In the genomic region with DNA sequence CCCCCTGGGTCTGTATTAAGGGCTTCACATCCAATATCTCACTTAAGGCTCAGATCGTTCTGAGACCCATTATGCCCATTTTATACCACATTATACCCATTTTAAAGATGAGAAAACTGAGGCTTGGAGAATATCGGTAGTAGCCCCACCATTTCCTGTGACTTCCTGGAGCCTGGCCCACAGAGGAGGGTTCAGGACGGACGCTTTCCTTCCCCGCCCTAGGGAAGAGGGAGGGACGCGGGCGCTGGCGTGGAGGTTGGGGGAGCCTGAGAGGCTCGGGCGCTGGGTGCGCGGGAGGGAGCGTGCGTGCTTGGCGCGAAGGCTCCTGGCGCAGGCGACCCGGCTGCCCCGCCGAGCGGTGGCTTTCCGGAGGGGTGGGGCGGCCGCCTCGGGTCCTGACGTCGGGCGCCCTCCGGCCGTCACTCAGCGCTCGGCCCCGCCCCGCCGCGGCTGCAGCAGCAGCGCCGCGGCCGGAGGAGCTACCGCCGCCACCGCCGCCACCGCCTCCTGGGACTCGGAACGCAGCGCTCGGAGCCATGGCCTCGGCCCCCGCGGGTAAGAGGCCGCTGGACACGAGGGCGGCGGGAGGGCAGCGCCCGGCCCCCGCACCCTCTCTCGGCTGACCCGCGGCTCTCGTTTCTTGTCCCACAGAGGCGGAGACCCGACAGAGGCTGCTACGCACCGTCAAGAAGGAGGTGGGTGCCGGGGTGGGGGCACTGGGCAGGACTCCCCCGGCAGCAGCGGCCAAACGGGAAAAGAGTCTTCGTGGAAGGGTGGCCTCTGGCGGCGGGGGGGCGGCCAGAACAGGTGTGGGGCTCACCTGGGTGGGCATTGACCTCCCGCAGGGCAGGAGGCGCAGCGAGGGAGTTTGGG, we compare ENCODE assay signal across 7 cellular contexts. TPM values are rescaled to one million over a fixed set of nuclear protein-coding genes. Genes with fewer than 3 reads are reported as not detected.
DNase-seq lines count a peak whose midpoint lies in the region; ATAC-seq and TF ChIP-seq lines count a peak whose summit lies in the region.

A gene with protein sequence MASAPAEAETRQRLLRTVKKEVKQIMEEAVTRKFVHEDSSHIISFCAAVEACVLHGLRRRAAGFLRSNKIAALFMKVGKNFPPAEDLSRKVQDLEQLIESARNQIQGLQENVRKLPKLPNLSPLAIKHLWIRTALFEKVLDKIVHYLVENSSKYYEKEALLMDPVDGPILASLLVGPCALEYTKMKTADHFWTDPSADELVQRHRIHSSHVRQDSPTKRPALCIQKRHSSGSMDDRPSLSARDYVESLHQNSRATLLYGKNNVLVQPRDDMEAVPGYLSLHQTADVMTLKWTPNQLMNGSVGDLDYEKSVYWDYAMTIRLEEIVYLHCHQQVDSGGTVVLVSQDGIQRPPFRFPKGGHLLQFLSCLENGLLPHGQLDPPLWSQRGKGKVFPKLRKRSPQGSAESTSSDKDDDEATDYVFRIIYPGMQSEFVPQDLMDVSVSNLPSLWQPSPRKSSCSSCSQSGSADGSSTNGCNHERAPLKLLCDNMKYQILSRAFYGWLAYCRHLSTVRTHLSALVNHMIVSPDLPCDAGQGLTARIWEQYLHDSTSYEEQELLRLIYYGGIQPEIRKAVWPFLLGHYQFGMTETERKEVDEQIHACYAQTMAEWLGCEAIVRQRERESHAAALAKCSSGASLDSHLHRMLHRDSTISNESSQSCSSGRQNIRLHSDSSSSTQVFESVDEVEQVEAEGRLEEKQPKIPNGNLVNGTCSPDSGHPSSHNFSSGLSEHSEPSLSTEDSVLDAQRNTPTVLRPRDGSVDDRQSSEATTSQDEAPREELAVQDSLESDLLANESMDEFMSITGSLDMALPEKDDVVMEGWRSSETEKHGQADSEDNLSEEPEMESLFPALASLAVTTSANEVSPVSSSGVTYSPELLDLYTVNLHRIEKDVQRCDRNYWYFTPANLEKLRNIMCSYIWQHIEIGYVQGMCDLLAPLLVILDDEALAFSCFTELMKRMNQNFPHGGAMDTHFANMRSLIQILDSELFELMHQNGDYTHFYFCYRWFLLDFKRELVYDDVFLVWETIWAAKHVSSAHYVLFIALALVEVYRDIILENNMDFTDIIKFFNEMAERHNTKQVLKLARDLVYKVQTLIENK (plus strand): TSS at position 422 of the 873 bp plus-strand sequence. CDS start 115 bp downstream, at position 537.

- peak; percentile 70 for ATAC-seq in GM18498 (IDR thresholded peaks at IDR 0.05; ENCODE audit: unreplicated experiment)

- in situ Hi-C loops in transverse colon (cut with MboI; ENCODE audit: low pct_ligation_motif_present in 1 of 4, low pct_unique_long_range_greater_than_20kb in 1 of 4, low sequenced_read_pairs in 3 of 4), result no loop called here

- TF ChIP-seq CTCF in left ventricle myocardium inferior (IDR thresholded peaks at IDR 0.05; ENCODE audit: borderline replicate concordance) (no peak), transverse colon (IDR thresholded peaks at IDR 0.05) (no peak)

- DNase-seq in LoVo (ENCODE audit: low spot score), result peak; percentile 88
- DNase-seq in T follicular helper cell (ENCODE audit: low read depth), result peak; percentile 57
- DNase-seq in adipocyte (ENCODE audit: low read depth), result peak; percentile 59
- peak; percentile 85 for DNase-seq in left ventricle myocardium inferior
- DNase-seq in posterior vena cava (ENCODE audit: low spot score), result peak; percentile 92
- DNase-seq in transverse colon, result peak; percentile 86

- peak within 1 kb of the TSS; percentile 80 for H3K27ac ChIP-seq in left ventricle myocardium inferior (replicated peaks)
- H3K27ac ChIP-seq in transverse colon, result peak within 1 kb of the TSS; percentile 67 to 84 (median 70)

- H3K27me3 ChIP-seq in adipocyte (replicated peaks; ENCODE audit: control insufficient read depth, insufficient read depth, low read length) (peaks cover 4% of the 10 kb centered on the region), left ventricle myocardium inferior (ENCODE audit: low read depth) (no peaks in the 10 kb centered on the region), transverse colon (no peaks in the 10 kb centered on the region)

- H3K9me3 ChIP-seq in adipocyte (ENCODE audit: control insufficient read depth, low read length) (no peaks in the 10 kb centered on the region), left ventricle myocardium inferior (replicated peaks) (no peaks in the 10 kb centered on the region), transverse colon (no peaks in the 10 kb centered on the region)

- H3K4me3 ChIP-seq in adipocyte (ENCODE audit: low read length), result peak within 1 kb of the TSS; percentile 82
- peak within 1 kb of the TSS; percentile 81 for H3K4me3 ChIP-seq in left ventricle myocardium inferior
- peak within 1 kb of the TSS; percentile 55 to 79 (median 70) for H3K4me3 ChIP-seq in transverse colon

- H3K36me3 ChIP-seq in adipocyte (ENCODE audit: control insufficient read depth, insufficient read depth, low read length, severe bottlenecking) (no peaks in the 10 kb centered on the region), left ventricle myocardium inferior (no peaks in the 10 kb centered on the region), transverse colon (no peaks in the 10 kb centered on the region)

- WGBS in transverse colon (ENCODE audit: low coverage in 1 of 2), 2 donors, result 6% methylated on average over 40 of the region's 80 CpGs; no CpG with 5 or more reads in 1 of the 2 donors

- peak within 1 kb of the TSS; percentile 34 for H3K9ac ChIP-seq in adipocyte (ENCODE audit: low read length)

- no peak for TF ChIP-seq EP300 in transverse colon (IDR thresholded peaks at IDR 0.05; ENCODE audit: low read depth)

- H3K4me1 ChIP-seq in adipocyte (ENCODE audit: control insufficient read depth, insufficient read depth, low read length) (peaks cover 3% of the 10 kb centered on the region), left ventricle myocardium inferior (peaks cover 49% of the 10 kb centered on the region), transverse colon (peaks cover 0 to 29% (median 8%) of the 10 kb centered on the region in 4 donors)

- intact Hi-C loops in left ventricle myocardium inferior (cut with micrococcal nuclease) (no loop called here), posterior vena cava (cut with DNase I) (no loop called here), transverse colon (cut with DNase I; ENCODE audit: low total_unique reads) (no loop called here)

- TF ChIP-seq POLR2A in transverse colon (IDR thresholded peaks at IDR 0.05), result peak; percentile 30

RNA-seq across cellular contexts. Expression of the gene that starts here (rescaled TPM):
- total RNA-seq in left ventricle myocardium inferior (8.8 TPM), posterior vena cava (1 to 10 TPM; 1.4 to 1.9 TPM), transverse colon (1 to 10 TPM; 2.5 to 6.2 (median 3.7) TPM)

Comparison
In these comparisons a context has a peak if more than half of its experiments do, and no peak if none do; other contexts are left out.
1. Peak in every context shown above with its lines: DNase-seq, ATAC-seq, H3K4me3 ChIP-seq and H3K27ac ChIP-seq.